ENCODE assay signal across 28 cellular contexts in genomic region chr1:97929874-97930465, GRCh38.
"Had no signal": no experiment of that assay in that cellular context is flagged by ENCODE, and none has a peak within 500 bp of the region (broad histone marks: within the 10 kb centered on the region; RNA-seq: fewer than 3 reads in every experiment).

No MANE protein-coding gene starts in this region.

- H3K4me3 ChIP-seq: lower lobe of right lung, pancreas, prostate gland, sigmoid colon, spleen, tibial nerve, uterus had no signal

- H3K27ac Mint-ChIP-seq: naive thymus-derived CD8-positive, alpha-beta T cell; nephron; stimulated activated memory B cell treated with anti-CD40 and anti-IgM and Interleukin-4, amounts not matched to agents 10 μg/mL and 1 μg/mL and 100 μg/mL, for 72 hours; stimulated activated naive CD8-positive, alpha-beta T cell treated with anti-CD3 and anti-CD28 coated beads, Interleukin-15, amount 100 ng/mL, for 72 hours; type B pancreatic cell had no signal

- H3K27me3 Mint-ChIP-seq: naive thymus-derived CD8-positive, alpha-beta T cell; stimulated activated memory B cell treated with anti-CD40 and anti-IgM and Interleukin-4, amounts not matched to agents 10 μg/mL and 1 μg/mL and 100 μg/mL, for 72 hours; stimulated activated naive CD8-positive, alpha-beta T cell treated with anti-CD3 and anti-CD28 coated beads, Interleukin-15, amount 100 ng/mL, for 72 hours; type B pancreatic cell had no signal

- H3K4me3 Mint-ChIP-seq: naive thymus-derived CD8-positive, alpha-beta T cell; nephron; neural crest cell; stimulated activated memory B cell treated with anti-CD40 and anti-IgM and Interleukin-4, amounts not matched to agents 10 μg/mL and 1 μg/mL and 100 μg/mL, for 72 hours; stimulated activated naive CD8-positive, alpha-beta T cell treated with anti-CD3 and anti-CD28 coated beads, Interleukin-15, amount 100 ng/mL, for 72 hours; type B pancreatic cell had no signal

- H3K27me3 ChIP-seq: pancreas, sigmoid colon, spleen, tibial nerve, uterus had no signal

- DNase-seq: islet precursor cell; left ventricle myocardium superior; lower lobe of right lung; mammary epithelial cell; mesenchymal stem cell; naive thymus-derived CD8-positive, alpha-beta T cell; nucleus accumbens; pancreas; posterior cingulate gyrus; retina; right cardiac atrium; sigmoid colon; spleen; stimulated activated CD4-positive, alpha-beta T cell treated with anti-CD3 and anti-CD28 coated beads, Interleukin-1b, Interleukin-23, amount 100 ng/mL, for 48 hours; stimulated activated CD4-positive, alpha-beta T cell treated with anti-CD3 and anti-CD28 coated beads, Interleukin-2, amount 100 ng/mL, for 48 hours; stimulated activated CD4-positive, alpha-beta T cell treated with anti-CD3 and anti-CD28 coated beads, Interleukin-4, amount 100 ng/mL, for 4 hours; stimulated activated CD8-positive, alpha-beta memory T cell treated with anti-CD3 and anti-CD28 coated beads, Interleukin-4, amount 100 ng/mL, for 48 hours; stimulated activated naive CD4-positive, alpha-beta T cell treated with Interleukin-2 at 50 U/mL for 16 hours; stimulated activated naive CD8-positive, alpha-beta T cell treated with anti-CD3 and anti-CD28 coated beads, Interleukin-15, amount 100 ng/mL, for 72 hours; substantia nigra; uterus had no signal

- H3K27ac ChIP-seq: lower lobe of right lung, pancreas, prostate gland, sigmoid colon, spleen, tibial nerve, uterus had no signal

- H3K4me1 ChIP-seq: lower lobe of right lung, pancreas, prostate gland, sigmoid colon, spleen, tibial nerve, uterus had no signal

- H3K9me3 Mint-ChIP-seq: naive thymus-derived CD8-positive, alpha-beta T cell; nephron; neural crest cell; stimulated activated memory B cell treated with anti-CD40 and anti-IgM and Interleukin-4, amounts not matched to agents 10 μg/mL and 1 μg/mL and 100 μg/mL, for 72 hours; stimulated activated naive CD8-positive, alpha-beta T cell treated with anti-CD3 and anti-CD28 coated beads, Interleukin-15, amount 100 ng/mL, for 72 hours; type B pancreatic cell had no signal

- FAIRE-seq: pancreas, small intestine had no signal

- H3K36me3 ChIP-seq: lower lobe of right lung, pancreas, prostate gland, sigmoid colon, spleen, tibial nerve, uterus had no signal

- H3K4me1 Mint-ChIP-seq: nephron; stimulated activated memory B cell treated with anti-CD40 and anti-IgM and Interleukin-4, amounts not matched to agents 10 μg/mL and 1 μg/mL and 100 μg/mL, for 72 hours had no signal

- H3K9me3 ChIP-seq: lower lobe of right lung, pancreas, prostate gland, sigmoid colon, spleen, tibial nerve, uterus had no signal

- ATAC-seq: left ventricle myocardium superior; lower lobe of right lung; naive thymus-derived CD8-positive, alpha-beta T cell; right cardiac atrium; stimulated activated memory B cell treated with anti-CD40 and anti-IgM and Interleukin-4, amounts not matched to agents 10 μg/mL and 1 μg/mL and 100 μg/mL, for 72 hours; stimulated activated naive CD8-positive, alpha-beta T cell treated with anti-CD3 and anti-CD28 coated beads, Interleukin-15, amount 100 ng/mL, for 72 hours had no signal

- H3K36me3 Mint-ChIP-seq: naive thymus-derived CD8-positive, alpha-beta T cell; stimulated activated memory B cell treated with anti-CD40 and anti-IgM and Interleukin-4, amounts not matched to agents 10 μg/mL and 1 μg/mL and 100 μg/mL, for 72 hours; type B pancreatic cell had no signal
